14 cellular contexts compared by ENCODE assay signal in the genomic region with DNA sequence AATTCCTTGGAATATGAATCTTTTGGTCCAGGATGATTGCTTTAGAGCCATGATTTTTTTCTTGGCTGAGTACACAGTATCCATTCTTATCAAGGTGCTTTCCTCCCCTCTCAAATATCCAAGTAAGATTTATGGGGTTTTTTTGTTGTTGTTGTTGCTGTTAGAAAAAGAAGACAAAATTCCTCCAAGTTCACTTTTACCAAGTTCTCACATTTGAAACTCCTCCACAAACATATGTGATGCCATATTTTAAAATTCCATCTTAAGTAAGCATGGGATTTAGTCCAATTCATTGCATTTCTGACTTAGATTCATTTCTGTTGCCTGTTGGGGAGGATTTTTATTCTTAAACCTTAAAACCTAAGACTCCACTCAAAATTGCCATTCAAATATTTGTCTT.
A peak's percentile ranks its signal among the peaks of the same experiment; 100 is the strongest.
DNase-seq lines count a peak whose midpoint lies in the region; ATAC-seq and TF ChIP-seq lines count a peak whose summit lies in the region.
"Had no signal": no experiment of that assay in that cellular context is flagged by ENCODE, and none has a peak within 500 bp of the region (broad histone marks: within the 10 kb centered on the region; RNA-seq: fewer than 3 reads in every experiment).

No MANE protein-coding gene starts in this region.

- no peak overlapping the region for H3K4me3 Mint-ChIP-seq in activated naive CD8-positive, alpha-beta T cell
- no peak overlapping the region for H3K4me3 Mint-ChIP-seq in activated naive CD8-positive, alpha-beta T cell treated with anti-CD3 and anti-CD28 coated beads for 36 hours
- H3K4me3 Mint-ChIP-seq: B cell; CD4-positive, alpha-beta T cell; HFFc6 had no signal

- H3K27ac ChIP-seq in RWPE2 (ENCODE audit: poor library complexity, severe bottlenecking) (peak overlapping the region; percentile 55), foreskin keratinocyte (peak overlapping the region; percentile 75), uterus (peak overlapping the region; percentile 60 to 83)

- H3K4me1 ChIP-seq in RWPE2 (ENCODE audit: insufficient read depth, poor library complexity, severe bottlenecking) (peaks cover 13% of the 10 kb centered on the region), foreskin keratinocyte (peaks cover 28% of the 10 kb centered on the region), uterus (peaks cover 3 to 20% of the 10 kb centered on the region in 2 donors)

- intact Hi-C loops in uterus (cut with DNase I; ENCODE audit: low total_unique reads) = no loop called here

- ATAC-seq in RWPE2 (ENCODE audit: low read depth) = no peak
- ATAC-seq in foreskin keratinocyte = no peak

- TF ChIP-seq CTCF in RWPE2 (IDR thresholded peaks at IDR 0.05; ENCODE audit: poor library complexity, severe bottlenecking) = no peak
- no peak for TF ChIP-seq CTCF in foreskin keratinocyte (conservative IDR thresholded peaks at IDR 0.05)
- TF ChIP-seq CTCF in uterus (IDR thresholded peaks at IDR 0.05) = no peak
- TF ChIP-seq CTCF in GM20000 (IDR thresholded peaks at IDR 0.05; ENCODE audit: extremely low read depth, missing control alignments) = no peak

- H3K36me3 ChIP-seq in RWPE2 (ENCODE audit: low read depth) (no peaks in the 10 kb centered on the region), uterus (no peaks in the 10 kb centered on the region)

- H3K27ac Mint-ChIP-seq in activated naive CD8-positive, alpha-beta T cell = peak overlapping the region; percentile 28
- no peak overlapping the region for H3K27ac Mint-ChIP-seq in activated naive CD8-positive, alpha-beta T cell treated with anti-CD3 and anti-CD28 coated beads for 36 hours
- H3K27ac Mint-ChIP-seq: B cell; CD4-positive, alpha-beta T cell; HFFc6 had no signal

- no peaks in the 10 kb centered on the region for H3K27me3 Mint-ChIP-seq in activated naive CD8-positive, alpha-beta T cell
- no peaks in the 10 kb centered on the region for H3K27me3 Mint-ChIP-seq in activated naive CD8-positive, alpha-beta T cell treated with anti-CD3 and anti-CD28 coated beads for 36 hours
- H3K27me3 Mint-ChIP-seq: CD4-positive, alpha-beta T cell had no signal

- no peak for DNase-seq in activated naive CD8-positive, alpha-beta T cell treated with anti-CD3 and anti-CD28 coated beads for 36 hours
- no peak for DNase-seq in RWPE2 (ENCODE audit: low spot score)
- no peak for DNase-seq in foreskin keratinocyte
- no peak for DNase-seq in uterus
- no peak for DNase-seq in stimulated activated CD4-positive, alpha-beta T cell treated with anti-CD3 and anti-CD28 coated beads, Interleukin-2, amount 100 ng/mL, for 48 hours
- no peak for DNase-seq in GM20000 (ENCODE audit: low spot score)
- DNase-seq: C1 segment of cervical spinal cord; Calu3; CD4-positive, alpha-beta T cell; DMS 273 treated with DMSO at 0.1 percent for 48 hours; HCEC 1CT; HFFc6 had no signal

- H3K9me3 Mint-ChIP-seq in activated naive CD8-positive, alpha-beta T cell (ENCODE audit: low read depth) = peaks cover 5% of the 10 kb centered on the region
- peaks cover 4% of the 10 kb centered on the region for H3K9me3 Mint-ChIP-seq in activated naive CD8-positive, alpha-beta T cell treated with anti-CD3 and anti-CD28 coated beads for 36 hours

- peaks cover 5% of the 10 kb centered on the region for H3K36me3 Mint-ChIP-seq in activated naive CD8-positive, alpha-beta T cell
- H3K36me3 Mint-ChIP-seq in activated naive CD8-positive, alpha-beta T cell treated with anti-CD3 and anti-CD28 coated beads for 36 hours = peaks cover 14% of the 10 kb centered on the region

- H3K4me1 Mint-ChIP-seq in activated naive CD8-positive, alpha-beta T cell (ENCODE audit: low read depth) = peaks cover 58% of the 10 kb centered on the region
- peaks cover 45% of the 10 kb centered on the region for H3K4me1 Mint-ChIP-seq in activated naive CD8-positive, alpha-beta T cell treated with anti-CD3 and anti-CD28 coated beads for 36 hours
- H3K4me1 Mint-ChIP-seq: B cell had no signal

- H3K27me3 ChIP-seq in RWPE2 (ENCODE audit: insufficient read depth, poor library complexity, severe bottlenecking) (no peaks in the 10 kb centered on the region), foreskin keratinocyte (no peaks in the 10 kb centered on the region), uterus (no peaks in the 10 kb centered on the region)

- H3K9me3 ChIP-seq in RWPE2 (ENCODE audit: severe bottlenecking) = no peaks in the 10 kb centered on the region
- H3K9me3 ChIP-seq in uterus = no peaks in the 10 kb centered on the region

- TF ChIP-seq POLR2A in uterus (IDR thresholded peaks at IDR 0.05) = no peak

- H3K4me3 ChIP-seq in RWPE2 (ENCODE audit: severe bottlenecking) (no peak overlapping the region), uterus (no peak overlapping the region)
